In genomic region chr19:18014197-18014596, GRCh38 we compare ENCODE assay signal across 12 cellular contexts. TPM values are rescaled to one million over a fixed set of nuclear protein-coding genes. Genes with fewer than 3 reads are reported as not detected.
DNase-seq lines count a peak whose midpoint lies in the region; ATAC-seq and TF ChIP-seq lines count a peak whose summit lies in the region.
"Had no signal": no experiment of that assay in that cellular context is flagged by ENCODE, and none has a peak within 500 bp of the region (broad histone marks: within the 10 kb centered on the region; RNA-seq: fewer than 3 reads in every experiment).

No MANE protein-coding gene starts in this region.

- H3K4me3 ChIP-seq in liver (ENCODE audit: low read depth in 1 of 3, low read length in 3 of 3) (no peak overlapping the region), stomach (peak overlapping the region in 1 of 4 donors; percentile 13), adrenal gland (no peak overlapping the region)
- H3K4me3 ChIP-seq: A549 had no signal

- WGBS in liver, result 84% methylated on average over 6 of the region's 6 CpGs
- WGBS in stomach, 5 donors, result 79 to 94% (median 86%) methylated on average over 6 of the region's 6 CpGs
- 76 to 94% (median 89%) methylated on average over 6 of the region's 6 CpGs for WGBS in adrenal gland, 4 donors

- peaks cover 29% of the 10 kb centered on the region for H3K36me3 Mint-ChIP-seq in activated CD8-positive, alpha-beta memory T cell treated with anti-CD3 and anti-CD28 coated beads, Interleukin-2, amount 10 ng/mL, durations not matched to agents 7 days and 5 days
- H3K36me3 Mint-ChIP-seq in activated T-helper 17 cell treated with anti-CD3 and anti-CD28 coated beads, Interleukin-2, amount 50 U/mL, for 72 hours (ENCODE audit: low read depth), result peaks cover 67% of the 10 kb centered on the region

- ATAC-seq in activated CD8-positive, alpha-beta memory T cell treated with anti-CD3 and anti-CD28 coated beads, Interleukin-2, amount 10 ng/mL, durations not matched to agents 7 days and 5 days, result peak; percentile 66
- ATAC-seq in activated T-helper 17 cell treated with anti-CD3 and anti-CD28 coated beads, Interleukin-2, amount 50 U/mL, for 72 hours (replicated peaks), result peak; percentile 78

- CTCF ChIA-PET in activated CD8-positive, alpha-beta memory T cell treated with anti-CD3 and anti-CD28 coated beads, Interleukin-2, amount 10 ng/mL, durations not matched to agents 7 days and 5 days (lab: Charles Lee), result interaction anchor here (1.2 to 1.9 kb wide), 3 partner anchors 15 to 45 kb away, joined by 3 to 6 read pairs (median 4); no protein-coding TSS in a partner anchor

- H3K4me1 ChIP-seq in liver (ENCODE audit: control insufficient read depth in 4 of 4, insufficient read depth in 4 of 4, low read length in 3 of 4), result peaks cover 0 to 31% (median 16%) of the 10 kb centered on the region in 4 donors
- peaks cover 43 to 73% (median 52%) of the 10 kb centered on the region in 4 donors for H3K4me1 ChIP-seq in stomach
- peaks cover 0 to 15% of the 10 kb centered on the region in 2 donors for H3K4me1 ChIP-seq in adrenal gland (replicated peaks in 1 of 2)

- DNase-seq in activated CD8-positive, alpha-beta memory T cell treated with anti-CD3 and anti-CD28 coated beads, Interleukin-2, amount 10 ng/mL, durations not matched to agents 7 days and 5 days, result peak; percentile 65
- no peak for DNase-seq in activated CD8-positive, alpha-beta memory T cell treated with anti-CD3 and anti-CD28 coated beads for 24 hours
- DNase-seq in stomach (no peak), NCI-H2081 (lab: John Stamatoyannopoulos, UW) (no peak), NCI-H1048 (lab: John Stamatoyannopoulos, UW) (no peak), adrenal gland (no peak)
- DNase-seq: midbrain, NCI-H345 had no signal

- TF ChIP-seq POLR2A in stomach (IDR thresholded peaks at IDR 0.05) (no peak), adrenal gland (IDR thresholded peaks at IDR 0.05) (no peak)

- H3K36me3 ChIP-seq in liver (ENCODE audit: control insufficient read depth in 4 of 4, insufficient read depth in 3 of 4, low read depth in 1 of 4, low read length in 3 of 4), result peaks cover 4 to 12% (median 6%) of the 10 kb centered on the region in 4 donors
- peaks cover 53 to 66% (median 65%) of the 10 kb centered on the region in 4 donors for H3K36me3 ChIP-seq in stomach
- peaks cover 0 to 29% of the 10 kb centered on the region in 2 donors for H3K36me3 ChIP-seq in adrenal gland (replicated peaks in 1 of 2)

- H3K27ac Mint-ChIP-seq in activated CD8-positive, alpha-beta memory T cell treated with anti-CD3 and anti-CD28 coated beads, Interleukin-2, amount 10 ng/mL, durations not matched to agents 7 days and 5 days, result peak overlapping the region; percentile 85
- H3K27ac Mint-ChIP-seq in activated T-helper 17 cell treated with anti-CD3 and anti-CD28 coated beads, Interleukin-2, amount 50 U/mL, for 72 hours, result peak overlapping the region; percentile 87

- peak overlapping the region; percentile 74 to 81 for H3K27ac ChIP-seq in liver (ENCODE audit: low read depth in 1 of 2, low read length in 2 of 2)
- H3K27ac ChIP-seq in stomach, result peak overlapping the region; percentile 16 to 65 (median 48)
- peak overlapping the region in 1 of 5 donors; percentile 12 for H3K27ac ChIP-seq in adrenal gland
- H3K27ac ChIP-seq: KMS-11 had no signal

- no peaks in the 10 kb centered on the region for H3K9me3 Mint-ChIP-seq in activated CD8-positive, alpha-beta memory T cell treated with anti-CD3 and anti-CD28 coated beads, Interleukin-2, amount 10 ng/mL, durations not matched to agents 7 days and 5 days (ENCODE audit: low read depth)
- no peaks in the 10 kb centered on the region for H3K9me3 Mint-ChIP-seq in activated T-helper 17 cell treated with anti-CD3 and anti-CD28 coated beads, Interleukin-2, amount 50 U/mL, for 72 hours

- H3K27me3 Mint-ChIP-seq in activated CD8-positive, alpha-beta memory T cell treated with anti-CD3 and anti-CD28 coated beads, Interleukin-2, amount 10 ng/mL, durations not matched to agents 7 days and 5 days, result no peaks in the 10 kb centered on the region
- no peaks in the 10 kb centered on the region for H3K27me3 Mint-ChIP-seq in activated T-helper 17 cell treated with anti-CD3 and anti-CD28 coated beads, Interleukin-2, amount 50 U/mL, for 72 hours

- H3K9ac ChIP-seq in liver (ENCODE audit: low read depth in 1 of 2, low read length in 2 of 2), result peak overlapping the region; percentile 58 to 89
- H3K9ac ChIP-seq: KMS-11 had no signal

- H3K27me3 ChIP-seq in liver (ENCODE audit: control insufficient read depth in 4 of 4, insufficient read depth in 4 of 4, low read length in 3 of 4), result no peaks in the 10 kb centered on the region
- no peaks in the 10 kb centered on the region for H3K27me3 ChIP-seq in stomach
- no peaks in the 10 kb centered on the region for H3K27me3 ChIP-seq in adrenal gland

- H3K9me3 ChIP-seq in liver (ENCODE audit: control insufficient read depth in 4 of 4, low read length in 3 of 4) (no peaks in the 10 kb centered on the region), stomach (no peaks in the 10 kb centered on the region), adrenal gland (replicated peaks in 1 of 3) (no peaks in the 10 kb centered on the region)
- H3K9me3 ChIP-seq: A549 had no signal

- TF ChIP-seq CTCF in liver (IDR thresholded peaks at IDR 0.05; ENCODE audit: low read depth, low read length, missing input control), result no peak
- TF ChIP-seq CTCF in stomach (IDR thresholded peaks at IDR 0.05), result no peak
- TF ChIP-seq CTCF in adrenal gland (IDR thresholded peaks at IDR 0.05), result no peak

- no peak overlapping the region for H3K4me3 Mint-ChIP-seq in activated CD8-positive, alpha-beta memory T cell treated with anti-CD3 and anti-CD28 coated beads, Interleukin-2, amount 10 ng/mL, durations not matched to agents 7 days and 5 days
- H3K4me3 Mint-ChIP-seq in activated T-helper 17 cell treated with anti-CD3 and anti-CD28 coated beads, Interleukin-2, amount 50 U/mL, for 72 hours, result peak overlapping the region; percentile 65

- intact Hi-C loops in stomach (cut with DNase I; ENCODE audit: low total_unique reads) (no loop called here), adrenal gland (cut with DNase I) (no loop called here)

- peaks cover 42% of the 10 kb centered on the region for H3K4me1 Mint-ChIP-seq in activated CD8-positive, alpha-beta memory T cell treated with anti-CD3 and anti-CD28 coated beads, Interleukin-2, amount 10 ng/mL, durations not matched to agents 7 days and 5 days
- peaks cover 34% of the 10 kb centered on the region for H3K4me1 Mint-ChIP-seq in activated T-helper 17 cell treated with anti-CD3 and anti-CD28 coated beads, Interleukin-2, amount 50 U/mL, for 72 hours

- no peak for TF ChIP-seq RAD21 in liver (IDR thresholded peaks at IDR 0.05)

- no peak for TF ChIP-seq EP300 in stomach (IDR thresholded peaks at IDR 0.05)

TF ChIP-seq in liver, 16 proteins besides CTCF, POLR2A, EP300 and RAD21 (continues in another document):
- TF ChIP-seq SP1 (IDR thresholded peaks at IDR 0.05), result no peak
- no peak for TF ChIP-seq HNF4G (IDR thresholded peaks at IDR 0.05)
- no peak for TF ChIP-seq GABPA (IDR thresholded peaks at IDR 0.05 in 1 of 2, conservative IDR thresholded peaks at IDR 0.05 in 1 of 2)
- TF ChIP-seq REST (IDR thresholded peaks at IDR 0.05), result no peak

RNA-seq across cellular contexts. Expression of gene ARRDC2, which starts 6.2 kb away (rescaled TPM):
- 10 to 100 TPM; 35.3 to 45.2 TPM for total RNA-seq in activated CD8-positive, alpha-beta memory T cell treated with anti-CD3 and anti-CD28 coated beads, Interleukin-2, amount 10 ng/mL, durations not matched to agents 7 days and 5 days
- 10 to 100 TPM; 32.0 to 98.0 TPM for total RNA-seq in activated T-helper 17 cell treated with anti-CD3 and anti-CD28 coated beads, Interleukin-2, amount 50 U/mL, for 72 hours
- total RNA-seq in liver (10 to 100 TPM in 1 of 2 donors, 1 to 10 TPM in 1; 7.6 to 32.3 TPM), stomach (100 to 1,000 TPM in 1 of 5 donors, 10 to 100 TPM in 4; 19.8 to 130 (median 60.8) TPM), adrenal gland (10 to 100 TPM in 7 of 8 donors, 1 to 10 TPM in 1; 4.7 to 27.4 (median 17.3) TPM)
- polyA plus RNA-seq in liver (1 to 10 TPM; 2.7 to 5.3 TPM), stomach (10 to 100 TPM; 31.4 to 34.1 (median 32.7) TPM), adrenal gland (10 to 100 TPM in 2 of 3 donors, 1 to 10 TPM in 1; 2.7 to 54.3 (median 20.8) TPM)

RNA-seq across cellular contexts. Expression of gene KCNN1, which starts 47.3 kb away (rescaled TPM):
- total RNA-seq in activated CD8-positive, alpha-beta memory T cell treated with anti-CD3 and anti-CD28 coated beads, Interleukin-2, amount 10 ng/mL, durations not matched to agents 7 days and 5 days, result under 1 TPM in 1 of 2 experiments, not detected in 1; 0.21 TPM
- under 1 TPM; 0.50 to 0.61 TPM for total RNA-seq in activated T-helper 17 cell treated with anti-CD3 and anti-CD28 coated beads, Interleukin-2, amount 50 U/mL, for 72 hours
- total RNA-seq in liver (under 1 TPM; 0.05 to 0.08 TPM), stomach (not detected), adrenal gland (under 1 TPM in 7 of 8 donors, not detected in 1; 0.22 to 0.96 (median 0.69) TPM)
- polyA plus RNA-seq in liver (under 1 TPM in 1 of 2 donors, not detected in 1; 0.05 TPM), stomach (under 1 TPM in 2 of 3 donors, not detected in 1; 0.23 to 0.46 TPM), adrenal gland (under 1 TPM in 2 of 3 donors, not detected in 1; 0.16 to 0.47 TPM)
